ENCODE assay signal across 26 cellular contexts in genomic region chr10:60753152-60753551, GRCh38. TPM values are rescaled to one million over a fixed set of nuclear protein-coding genes. Genes with fewer than 3 reads are reported as not detected.
DNase-seq lines count a peak whose midpoint lies in the region; ATAC-seq, FAIRE-seq and TF ChIP-seq lines count a peak whose summit lies in the region.
"Had no signal": no experiment of that assay in that cellular context is flagged by ENCODE, and none has a peak within 500 bp of the region (broad histone marks: within the 10 kb centered on the region; RNA-seq: fewer than 3 reads in every experiment).

No MANE protein-coding gene starts in this region.

- TF ChIP-seq RAD21 in A549 (conservative IDR thresholded peaks at IDR 0.05 in 1 of 2, IDR thresholded peaks at IDR 0.05 in 1 of 2) (no peak), H1 (IDR thresholded peaks at IDR 0.05 in 1 of 2, conservative IDR thresholded peaks at IDR 0.05 in 1 of 2; ENCODE audit: low read depth in 2 of 2, low read length in 2 of 2) (no peak)

- no peak overlapping the region for H3K4me3 Mint-ChIP-seq in activated naive CD8-positive, alpha-beta T cell treated with anti-CD3 and anti-CD28 coated beads for 36 hours
- H3K4me3 Mint-ChIP-seq: CD14-positive monocyte; CD4-positive, alpha-beta memory T cell; CD4-positive, CD25-positive, alpha-beta regulatory T cell; CD8-positive, alpha-beta memory T cell had no signal

- no peaks in the 10 kb centered on the region for H3K27me3 ChIP-seq in H1 (replicated peaks in 1 of 4; ENCODE audit: control insufficient read depth in 3 of 4, extremely low read depth in 1 of 4, insufficient read depth in 3 of 4, low read length in 3 of 4)
- H3K27me3 ChIP-seq: BLaER1 had no signal

- no peak overlapping the region for H4K5ac ChIP-seq in H1 (ENCODE audit: insufficient read length, low read depth, low read length)

- POLR2A ChIA-PET in A549 (lab: Yijun Ruan, JAX) (no interaction called here), H1 (lab: Charles Lee; ENCODE audit: partially characterized antibody) (no interaction called here)

- no peak overlapping the region for H3K18ac ChIP-seq in H1 (ENCODE audit: extremely low read depth, low read length)

- H3K36me3 ChIP-seq in H1 (ENCODE audit: control insufficient read depth in 2 of 4, insufficient read depth in 4 of 4, low read length in 3 of 4) (no peaks in the 10 kb centered on the region), mucosa of descending colon (ENCODE audit: low read depth) (no peaks in the 10 kb centered on the region)
- H3K36me3 ChIP-seq: BE2C, BLaER1 had no signal

- no peaks in the 10 kb centered on the region for H3K9me3 Mint-ChIP-seq in activated naive CD8-positive, alpha-beta T cell treated with anti-CD3 and anti-CD28 coated beads for 36 hours
- H3K9me3 Mint-ChIP-seq: CD8-positive, alpha-beta memory T cell had no signal

- H2BK12ac ChIP-seq in H1 (ENCODE audit: low read depth, low read length) = no peak overlapping the region

- H3K4me2 ChIP-seq in A549 (no peak overlapping the region), H1 (ENCODE audit: insufficient read depth in 1 of 2, low read depth in 2 of 2, low read length in 2 of 2) (no peak overlapping the region)
- H3K4me2 ChIP-seq: BLaER1 had no signal

- H3K79me1 ChIP-seq in H1 (ENCODE audit: low read depth, low read length) = no peaks in the 10 kb centered on the region

- intact Hi-C loops in mucosa of descending colon (cut with DNase I, micrococcal nuclease) = no loop called here

- H3K4me3 ChIP-seq in A549 (no peak overlapping the region), H1 (ENCODE audit: extremely low read depth in 1 of 4, insufficient read depth in 2 of 4, low read depth in 3 of 4, low read length in 4 of 4) (no peak overlapping the region), mucosa of descending colon (no peak overlapping the region)
- H3K4me3 ChIP-seq: BLaER1, GM12878 had no signal

- H3K27ac Mint-ChIP-seq in activated naive CD8-positive, alpha-beta T cell treated with anti-CD3 and anti-CD28 coated beads for 36 hours = no peak overlapping the region
- H3K27ac Mint-ChIP-seq: CD14-positive monocyte; CD4-positive, alpha-beta memory T cell; CD4-positive, CD25-positive, alpha-beta regulatory T cell had no signal

- DNase-seq in A549 (ENCODE audit: low read depth in 1 of 2, low spot score in 1 of 2) = no peak
- no peak for DNase-seq in H1 (ENCODE audit: low read depth in 1 of 2, low spot score in 2 of 2)
- no peak for DNase-seq in mucosa of descending colon
- DNase-seq in activated naive CD8-positive, alpha-beta T cell treated with anti-CD3 and anti-CD28 coated beads for 36 hours = no peak
- DNase-seq: ACHN; BE2C; C1 segment of cervical spinal cord; CD4-positive, alpha-beta memory T cell; CD4-positive, CD25-positive, alpha-beta regulatory T cell; CD8-positive, alpha-beta memory T cell; COR-L47; DMS 273 treated with DMSO at 0.1 percent for 48 hours; DMS153; DMS53; DMS79; DND-41; EL; GDM1 had no signal

- H3K23ac ChIP-seq in H1 (ENCODE audit: insufficient read length) = no peak overlapping the region

- H3K4ac ChIP-seq in H1 (replicated peaks; ENCODE audit: insufficient read length, low read depth, low read length) = no peak overlapping the region

- 0 out of 2 replicates have a peak overlapping the region, but pooled peaks have one; percentile 9 for H2AFZ ChIP-seq in H1 (ENCODE audit: low read length)

- no peak overlapping the region for H2BK120ac ChIP-seq in H1 (replicated peaks; ENCODE audit: low read depth, low read length)

- H3K56ac ChIP-seq in H1 (replicated peaks; ENCODE audit: insufficient read length, low read depth, low read length) = no peak overlapping the region

- no peaks in the 10 kb centered on the region for H3K79me2 ChIP-seq in H1 (ENCODE audit: control insufficient read depth in 1 of 2, insufficient read depth in 2 of 2, low read length in 2 of 2)

- no peak overlapping the region for H3K9ac ChIP-seq in H1 (replicated peaks in 1 of 4; ENCODE audit: extremely low read depth in 1 of 4, low read depth in 3 of 4, low read length in 3 of 4)
- H3K9ac ChIP-seq: BLaER1 had no signal

- H3K27ac ChIP-seq in A549 = no peak overlapping the region
- no peak overlapping the region for H3K27ac ChIP-seq in H1 (ENCODE audit: low read depth, low read length)
- H3K27ac ChIP-seq: 22Rv1, BLaER1 had no signal

- no peak overlapping the region for H3K14ac ChIP-seq in H1 (ENCODE audit: insufficient read length)

- H3K4me1 ChIP-seq in A549 (peaks cover 15% of the 10 kb centered on the region), H1 (replicated peaks in 1 of 4; ENCODE audit: control insufficient read depth in 3 of 4, insufficient read depth in 4 of 4, low read length in 3 of 4) (peaks cover 0 to 6% (median 2%) of the 10 kb centered on the region in 4 experiments; a peak in 4 of 7 replicates), mucosa of descending colon (ENCODE audit: low read depth) (no peaks in the 10 kb centered on the region)
- H3K4me1 ChIP-seq: BE2C, BLaER1 had no signal

- TF ChIP-seq CTCF in A549 (IDR thresholded peaks at IDR 0.05) = no peak
- no peak for TF ChIP-seq CTCF in H1 (IDR thresholded peaks at IDR 0.05; ENCODE audit: control extremely low read depth in 1 of 3, insufficient read depth in 1 of 3, low read depth in 1 of 3, low read length in 3 of 3)
- no peak for TF ChIP-seq CTCF in mucosa of descending colon (IDR thresholded peaks at IDR 0.05)

- FAIRE-seq in A549 (lab: Jason Lieb, UNC) = no peak
- no peak for FAIRE-seq in H1 (lab: Jason Lieb, UNC)
- FAIRE-seq: GM12878, GM12892, GM18507, GM19239 had no signal

- no peak overlapping the region for H2BK20ac ChIP-seq in H1 (ENCODE audit: low read length)

- no peaks in the 10 kb centered on the region for H3K23me2 ChIP-seq in H1 (ENCODE audit: low read depth, low read length)

- H3K4me1 Mint-ChIP-seq in activated naive CD8-positive, alpha-beta T cell treated with anti-CD3 and anti-CD28 coated beads for 36 hours = no peaks in the 10 kb centered on the region
- H3K4me1 Mint-ChIP-seq: CD14-positive monocyte; CD4-positive, CD25-positive, alpha-beta regulatory T cell had no signal

- H4K8ac ChIP-seq in H1 (ENCODE audit: extremely low read depth, insufficient read depth, low read length) = no peak overlapping the region

- H2BK5ac ChIP-seq in H1 (ENCODE audit: low read depth, low read length) = no peak overlapping the region

- no peak overlapping the region for H2BK15ac ChIP-seq in H1 (ENCODE audit: low read length)

- WGBS in A549 (ENCODE audit: missing lambda C conversion rate) = 78% methylated on average over 1 of the region's 1 CpG
- WGBS in H1 (ENCODE audit: extremely low coverage in 1 of 2, insufficient coverage in 1 of 2, insufficient read length in 1 of 2, insufficient replicate concordance in 2 of 2, low coverage in 1 of 2, low lambda C conversion rate in 2 of 2, missing lambda C conversion rate in 1 of 2), 2 experiments = 79% methylated on average over 1 of the region's 1 CpG; no CpG with 5 or more reads in 1 of the 2 experiments

- H2AK5ac ChIP-seq in H1 (ENCODE audit: low read depth, low read length) = no peak overlapping the region

- no peaks in the 10 kb centered on the region for H4K20me1 ChIP-seq in H1 (replicated peaks in 1 of 2; ENCODE audit: control insufficient read depth in 1 of 2, insufficient read depth in 2 of 2, low read length in 2 of 2)
- H4K20me1 ChIP-seq: BLaER1 had no signal

- no peak for ATAC-seq in A549
- ATAC-seq in mucosa of descending colon = peak; percentile 51
- ATAC-seq in GM18858 (IDR thresholded peaks at IDR 0.05; ENCODE audit: unreplicated experiment) = no peak
- ATAC-seq: GM12878 had no signal

- H3K36me3 Mint-ChIP-seq in activated naive CD8-positive, alpha-beta T cell treated with anti-CD3 and anti-CD28 coated beads for 36 hours = no peaks in the 10 kb centered on the region
- H3K36me3 Mint-ChIP-seq: CD14-positive monocyte; CD4-positive, alpha-beta memory T cell; CD4-positive, CD25-positive, alpha-beta regulatory T cell; CD8-positive, alpha-beta memory T cell had no signal

- TF ChIP-seq EP300 in A549 (IDR thresholded peaks at IDR 0.05) (no peak), H1 (IDR thresholded peaks at IDR 0.05; ENCODE audit: borderline replicate concordance in 1 of 2, low read depth in 2 of 2, low read length in 2 of 2) (no peak)

- TF ChIP-seq POLR2A in A549 (IDR thresholded peaks at IDR 0.05; ENCODE audit: low read length) (no peak), H1 (IDR thresholded peaks at IDR 0.05; ENCODE audit: control extremely low read depth in 1 of 2, low read depth in 2 of 2, low read length in 2 of 2) (no peak)

- H3K27me3 Mint-ChIP-seq in activated naive CD8-positive, alpha-beta T cell treated with anti-CD3 and anti-CD28 coated beads for 36 hours = peaks cover 30% of the 10 kb centered on the region

- H3K9me3 ChIP-seq in A549 = no peaks in the 10 kb centered on the region
- no peaks in the 10 kb centered on the region; a peak in 1 of 4 replicates for H3K9me3 ChIP-seq in H1 (ENCODE audit: insufficient read depth in 2 of 2, low read depth in 1 of 2, low read length in 1 of 2)
- no peaks in the 10 kb centered on the region for H3K9me3 ChIP-seq in mucosa of descending colon
- H3K9me3 ChIP-seq: BE2C, BLaER1 had no signal

- CTCF ChIA-PET in A549 (lab: Yijun Ruan, JAX) (interaction anchor here (1.3 kb wide), 1 partner anchor 16 kb away, joined by 3 read pairs; no protein-coding TSS in a partner anchor), H1 (lab: Charles Lee; ENCODE audit: partially characterized antibody) (interaction anchor here (0.8 kb wide), 1 partner anchor 16 kb away, joined by 3 read pairs; no protein-coding TSS in a partner anchor)

- H4K91ac ChIP-seq in H1 (replicated peaks; ENCODE audit: insufficient read length, low read length) = no peak overlapping the region

TF ChIP-seq in H1, 55 proteins besides CTCF, POLR2A, EP300 and RAD21 (continues in another document):
- no peak for TF ChIP-seq ZNF274 (IDR thresholded peaks at IDR 0.05; ENCODE audit: borderline replicate concordance, extremely low read depth, low read length)

RNA-seq across cellular contexts. Expression of gene CDK1, which starts 25.1 kb away (rescaled TPM):
- polyA plus RNA-seq in A549 (2011; rRNA removed) (82.3 and 109 TPM in 2 replicates), A549 (2017; fragmentation: RNase III; extraction: RNeasy Plus Mini Kit Qiagen cat#74134 plus additional on column Dnase treatment) (87.1 to 105 TPM (median 97.1 TPM) in 3 replicates), H1 (2011; rRNA removed) (15.1 and 29.4 TPM in 2 replicates)
- polyA plus RNA-seq in A549 (2012; cell fraction: cytosol; rRNA removed) = 35.7 and 39.1 TPM in 2 replicates
- 22.5 and 34.1 TPM in 2 replicates for polyA plus RNA-seq in A549 (2012; cell fraction: nucleus; rRNA removed)
- polyA minus RNA-seq in A549 (2011; rRNA and poly(A)+ RNA removed) = 10.4 and 11.0 TPM in 2 replicates
- 98.8 and 111 TPM in 2 replicates for total RNA-seq in H1 (2021; fragmentation: NEBNext Ultra II Directional; extraction: Animal tissue kit (Norgen Biotek cat#: 25700))
- 47.5 TPM for polyA plus RNA-seq in H1 (2011; cell fraction: cytosol; rRNA removed)
- 13.0 TPM for polyA plus RNA-seq in H1 (2011; cell fraction: nucleus; rRNA removed)
- 32.5 to 64.9 TPM (median 36.1 TPM) in 4 replicates for polyA plus RNA-seq in H1 (2012, experiment 1 of 2)
- 13.2 TPM for polyA plus RNA-seq in H1 (2012, experiment 2 of 2)
- 69.2 TPM for polyA plus RNA-seq in H1 (2013, experiment 1 of 2)
- polyA plus RNA-seq in H1 (2013, experiment 2 of 2) = 69.7 TPM
- polyA minus RNA-seq in H1 (2011; rRNA and poly(A)+ RNA removed) = 18.4 and 28.0 TPM in 2 replicates
- polyA minus RNA-seq in H1 (2011; cell fraction: cytosol; rRNA and poly(A)+ RNA removed) = 18.0 TPM
- polyA minus RNA-seq in H1 (2011; cell fraction: nucleus; rRNA and poly(A)+ RNA removed) = 31.8 TPM
- 10 to 100 TPM in 1 of 3 donors, 1 to 10 TPM in 2; 2.7 to 21.2 (median 6.6) TPM for total RNA-seq in mucosa of descending colon
- 10 to 100 TPM; 96.6 to 99.7 TPM for total RNA-seq in activated naive CD8-positive, alpha-beta T cell treated with anti-CD3 and anti-CD28 coated beads for 36 hours
